In genomic region chr1:101002551-101002950, GRCh38 we compare ENCODE assay signal across 10 cellular contexts. TPM values are rescaled to one million over a fixed set of nuclear protein-coding genes. Genes with fewer than 3 reads are reported as not detected.
DNase-seq lines count a peak whose midpoint lies in the region; ATAC-seq and TF ChIP-seq lines count a peak whose summit lies in the region.
"Had no signal": no experiment of that assay in that cellular context is flagged by ENCODE, and none has a peak within 500 bp of the region (broad histone marks: within the 10 kb centered on the region; RNA-seq: fewer than 3 reads in every experiment).

No MANE protein-coding gene starts in this region.

- no peak overlapping the region for H3K4me3 ChIP-seq in GM06990 (replicated peaks; ENCODE audit: low read depth, low read length)
- no peak overlapping the region for H3K4me3 ChIP-seq in mucosa of descending colon

- intact Hi-C loops in mucosa of descending colon (cut with DNase I, micrococcal nuclease): no loop called here

- peaks cover 2% of the 10 kb centered on the region for H3K36me3 ChIP-seq in GM06990 (ENCODE audit: control insufficient read depth, insufficient read depth, low read length)
- no peaks in the 10 kb centered on the region for H3K36me3 ChIP-seq in mucosa of descending colon (ENCODE audit: low read depth)

- no peak for TF ChIP-seq CTCF in GM06990 (IDR thresholded peaks at IDR 0.05; ENCODE audit: insufficient read depth, low read length, poor library complexity, severe bottlenecking)
- no peak for TF ChIP-seq CTCF in mucosa of descending colon (IDR thresholded peaks at IDR 0.05)
- TF ChIP-seq CTCF in GM13977 (IDR thresholded peaks at IDR 0.05; ENCODE audit: extremely low read depth, insufficient read depth, missing control alignments): no peak

- peaks cover 3% of the 10 kb centered on the region for H3K4me1 ChIP-seq in mucosa of descending colon (ENCODE audit: low read depth)

- no peaks in the 10 kb centered on the region for H3K9me3 ChIP-seq in mucosa of descending colon

- peak; percentile 26 for ATAC-seq in mucosa of descending colon

- in situ Hi-C loops in GM13977 (cut with MboI; ENCODE audit: low pct_unique_long_range_greater_than_20kb, low sequenced_read_pairs, unreplicated experiment): no loop called here

- no peaks in the 10 kb centered on the region for H3K27me3 ChIP-seq in GM06990 (replicated peaks; ENCODE audit: control insufficient read depth, insufficient read depth, low read length)

- peak; percentile 15 for DNase-seq in GM06990 (ENCODE audit: extremely low read depth, insufficient read length)
- DNase-seq in HT1080 (ENCODE audit: low read depth): peak; percentile 63
- DNase-seq in astrocyte of the hippocampus (ENCODE audit: low read depth, low spot score): peak; percentile 49
- DNase-seq in mucosa of descending colon: no peak
- no peak for DNase-seq in GOT3 (lab: John Stamatoyannopoulos, UW)
- no peak for DNase-seq in GM13977 (ENCODE audit: low spot score)
- no peak for DNase-seq in NCI-H2029 treated with DMSO at 0.1 percent for 48 hours (lab: John Stamatoyannopoulos, UW)
- DNase-seq in SW480 (ENCODE audit: low spot score): no peak
- DNase-seq: amniotic stem cell; stimulated activated CD4-positive, alpha-beta T cell treated with anti-CD3 and anti-CD28 coated beads, Interleukin-4, amount 100 ng/mL, for 4 hours had no signal

RNA-seq across cellular contexts. Expression of gene DPH5, which starts 23.0 kb away (rescaled TPM):
- total RNA-seq in HT1080 (2014; rRNA removed; shearing (Covaris generic)): 28.5 and 40.1 TPM in 2 replicates
- polyA plus RNA-seq in HT1080 (2015; cell fraction: cytosol; rRNA removed): 57.3 and 66.0 TPM in 2 replicates
- 37.0 and 44.5 TPM in 2 replicates for polyA plus RNA-seq in HT1080 (2015; cell fraction: nucleus; rRNA removed)
- total RNA-seq in mucosa of descending colon: 10 to 100 TPM; 15.4 to 23.1 (median 22.3) TPM

Comparison
In these comparisons a context has a peak if more than half of its experiments do, and no peak if none do; other contexts are left out.
1. DNase-seq: peak in GM06990 (single experiment), HT1080 (single experiment) and astrocyte of the hippocampus (single experiment); none in mucosa of descending colon (0 of 3), GOT3 (single experiment), GM13977 (single experiment), NCI-H2029 treated with DMSO at 0.1 percent for 48 hours (single experiment) and SW480 (single experiment).